8 cellular contexts compared by ENCODE assay signal in the genomic region with DNA sequence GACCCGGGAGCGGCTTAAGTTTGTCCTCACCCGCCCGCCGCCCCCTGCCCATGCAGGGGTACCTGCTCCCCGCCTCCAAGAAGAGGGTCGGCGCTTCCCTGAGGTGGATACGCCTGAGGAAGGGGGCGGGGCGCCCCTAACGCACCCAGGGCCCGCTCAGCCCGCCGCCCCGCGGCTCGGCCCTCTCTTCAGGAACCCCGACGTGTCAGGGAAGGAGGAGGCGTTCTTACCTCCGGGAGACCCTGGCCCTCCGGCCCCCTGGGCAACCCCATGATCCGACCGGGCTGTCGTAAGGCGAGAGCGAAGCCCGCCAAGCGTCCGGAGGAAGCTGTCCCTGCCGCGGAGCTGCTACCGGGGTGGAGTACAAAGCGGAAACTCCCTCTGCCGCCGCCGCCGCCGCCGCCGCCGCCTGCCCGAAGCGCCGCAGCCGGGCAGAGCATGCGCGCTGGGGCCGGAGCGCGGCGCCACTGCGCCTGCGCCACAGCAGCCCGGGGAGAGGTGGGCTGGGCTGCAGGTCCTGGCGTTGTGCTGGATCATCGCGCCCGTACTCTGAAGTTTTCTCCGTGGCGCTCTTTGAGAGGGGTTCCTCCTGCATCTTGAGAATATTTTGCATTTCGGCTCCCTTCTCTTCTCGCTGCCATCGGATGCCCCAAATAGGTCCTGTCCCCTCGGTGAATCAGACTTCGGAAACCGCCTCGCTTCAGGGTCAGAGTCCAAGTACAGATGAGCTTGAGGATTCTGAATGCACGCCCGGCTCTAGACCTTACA. TPM values are rescaled to one million over a fixed set of nuclear protein-coding genes. Genes with fewer than 3 reads are reported as not detected.
A peak's percentile ranks its signal among the peaks of the same experiment; 100 is the strongest.
DNase-seq lines count a peak whose midpoint lies in the region; ATAC-seq, FAIRE-seq and TF ChIP-seq lines count a peak whose summit lies in the region.

A gene with protein sequence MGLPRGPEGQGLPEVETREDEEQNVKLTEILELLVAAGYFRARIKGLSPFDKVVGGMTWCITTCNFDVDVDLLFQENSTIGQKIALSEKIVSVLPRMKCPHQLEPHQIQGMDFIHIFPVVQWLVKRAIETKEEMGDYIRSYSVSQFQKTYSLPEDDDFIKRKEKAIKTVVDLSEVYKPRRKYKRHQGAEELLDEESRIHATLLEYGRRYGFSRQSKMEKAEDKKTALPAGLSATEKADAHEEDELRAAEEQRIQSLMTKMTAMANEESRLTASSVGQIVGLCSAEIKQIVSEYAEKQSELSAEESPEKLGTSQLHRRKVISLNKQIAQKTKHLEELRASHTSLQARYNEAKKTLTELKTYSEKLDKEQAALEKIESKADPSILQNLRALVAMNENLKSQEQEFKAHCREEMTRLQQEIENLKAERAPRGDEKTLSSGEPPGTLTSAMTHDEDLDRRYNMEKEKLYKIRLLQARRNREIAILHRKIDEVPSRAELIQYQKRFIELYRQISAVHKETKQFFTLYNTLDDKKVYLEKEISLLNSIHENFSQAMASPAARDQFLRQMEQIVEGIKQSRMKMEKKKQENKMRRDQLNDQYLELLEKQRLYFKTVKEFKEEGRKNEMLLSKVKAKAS (minus strand): TSS at position 347 of the 768 bp plus-strand sequence. CDS start 75 bp downstream, at position 272.

- H3K36me3 Mint-ChIP-seq in dendritic cell treated with granulocyte-macrophage colony-stimulating factor and Interleukin-4, amounts not matched to agents 40 ng/mL and 50 ng/mL, for 4 days (ENCODE audit: low read depth) = peaks cover 33% of the 10 kb centered on the region

- H2AFZ ChIP-seq in HepG2 (ENCODE audit: low read length) = peak within 1 kb of the TSS; percentile 85

- peaks cover 2 to 9% (median 5%) of the 10 kb centered on the region in 11 experiments; a peak in 13 of 22 replicates for H3K36me3 ChIP-seq in BLaER1 treated with 17β-estradiol and CSF1 and Interleukin-3, amounts not matched to agents 10 nM and 100 nM
- peaks cover under 1 to 1% of the 10 kb centered on the region in 2 experiments; a peak in 2 of 5 replicates for H3K36me3 ChIP-seq in HepG2 (replicated peaks in 1 of 2; ENCODE audit: control insufficient read depth in 1 of 2, insufficient read depth in 2 of 2, low read length in 2 of 2)

- in situ Hi-C loops in HepG2 (cut with HindIII; ENCODE audit: extremely low pct_ligation_motif_present, low pct_unique_long_range_greater_than_20kb) = no loop called here

- H3K79me2 ChIP-seq in HepG2 (ENCODE audit: insufficient read depth, low read length) = peaks cover 45% of the 10 kb centered on the region

- H4K20me1 ChIP-seq in BLaER1 treated with 17β-estradiol and CSF1 and Interleukin-3, amounts not matched to agents 10 nM and 100 nM = peaks cover 36 to 47% (median 44%) of the 10 kb centered on the region in 11 experiments; a peak in 20 of 22 replicates
- peaks cover 25% of the 10 kb centered on the region for H4K20me1 ChIP-seq in HepG2 (ENCODE audit: insufficient read depth, low read length)

- peak within 1 kb of the TSS; percentile 72 to 90 (median 84) for H3K27ac ChIP-seq in BLaER1 treated with 17β-estradiol and CSF1 and Interleukin-3, amounts not matched to agents 10 nM and 100 nM
- H3K27ac ChIP-seq in HepG2 (ENCODE audit: extremely low read length, insufficient read depth, low read length) = peak within 1 kb of the TSS; percentile 75

- CTCF ChIA-PET in HepG2 (lab: Yijun Ruan, JAX; ENCODE audit: low intra/inter-chr PET ratio, low total read pairs) = interaction anchor here (0.8 kb wide), 1 partner anchor 11 kb away, joined by 3 read pairs; no protein-coding TSS in a partner anchor

- 0 out of 2 replicates have a peak, but pooled peaks have one; percentile 1 for TF ChIP-seq CTCF in HepG2 (CRISPR knock-in tag; IDR thresholded peaks at IDR 0.05)

- H3K4me3 Mint-ChIP-seq in dendritic cell treated with granulocyte-macrophage colony-stimulating factor and Interleukin-4, amounts not matched to agents 40 ng/mL and 50 ng/mL, for 4 days = peak within 1 kb of the TSS; percentile 91

- peaks cover 23 to 80% (median 27%) of the 10 kb centered on the region in 10 experiments for H3K4me1 ChIP-seq in BLaER1 treated with 17β-estradiol and CSF1 and Interleukin-3, amounts not matched to agents 10 nM and 100 nM
- peaks cover 29% of the 10 kb centered on the region for H3K4me1 ChIP-seq in HepG2 (ENCODE audit: insufficient read depth, low read length)

- peak; percentile 4; the same call in 1 of the 2 replicates for TF ChIP-seq RAD21 in HepG2 (CRISPR knock-in tag; IDR thresholded peaks at IDR 0.05)

- H3K27me3 Mint-ChIP-seq in dendritic cell treated with granulocyte-macrophage colony-stimulating factor and Interleukin-4, amounts not matched to agents 40 ng/mL and 50 ng/mL, for 4 days = no peaks in the 10 kb centered on the region

- H3K4me1 Mint-ChIP-seq in dendritic cell treated with granulocyte-macrophage colony-stimulating factor and Interleukin-4, amounts not matched to agents 40 ng/mL and 50 ng/mL, for 4 days (ENCODE audit: low read depth) = peaks cover 72% of the 10 kb centered on the region

- peaks cover 16% of the 10 kb centered on the region for H3K9me3 Mint-ChIP-seq in dendritic cell treated with granulocyte-macrophage colony-stimulating factor and Interleukin-4, amounts not matched to agents 40 ng/mL and 50 ng/mL, for 4 days

- POLR2A ChIA-PET in HepG2 (lab: Yijun Ruan, JAX) = interaction anchor here (0.9 to 1.4 kb wide), 6 partner anchors 9 to 199 kb away, joined by 4 to 11 read pairs (median 6); a partner anchor contains a TSS

- H3K27me3 ChIP-seq in BLaER1 treated with 17β-estradiol and CSF1 and Interleukin-3, amounts not matched to agents 10 nM and 100 nM = no peaks in the 10 kb centered on the region
- H3K27me3 ChIP-seq in HepG2 (ENCODE audit: control insufficient read depth in 1 of 2, insufficient read depth in 2 of 2, low read length in 2 of 2) = no peaks in the 10 kb centered on the region; a peak in 1 of 5 replicates

- peak; percentile 36 for FAIRE-seq in HepG2 (lab: Jason Lieb, UNC)

- WGBS in HepG2 (ENCODE audit: low lambda C conversion rate) = 0% methylated on average over 21 of the region's 71 CpGs

- intact Hi-C loops in dendritic cell treated with granulocyte-macrophage colony-stimulating factor and Interleukin-4, amounts not matched to agents 40 ng/mL and 50 ng/mL, for 4 days (cut with micrococcal nuclease) = loop anchor here (2.0 kb wide), 1 partner anchor 19 kb away; no protein-coding TSS in a partner anchor
- intact Hi-C loops in HepG2 (cut with micrococcal nuclease; ENCODE audit: unreplicated experiment) = loop anchor here (1.0 kb wide), 1 partner anchor 11 kb away; no protein-coding TSS in a partner anchor

- peak within 1 kb of the TSS; percentile 93 to 100 (median 96) for H3K4me2 ChIP-seq in BLaER1 treated with 17β-estradiol and CSF1 and Interleukin-3, amounts not matched to agents 10 nM and 100 nM
- H3K4me2 ChIP-seq in HepG2 (ENCODE audit: low read depth, low read length) = peak within 1 kb of the TSS; percentile 81

- H3K27ac Mint-ChIP-seq in dendritic cell treated with granulocyte-macrophage colony-stimulating factor and Interleukin-4, amounts not matched to agents 40 ng/mL and 50 ng/mL, for 4 days = peak within 1 kb of the TSS; percentile 93

- DNase-seq in NCI-H748 (lab: John Stamatoyannopoulos, UW; ENCODE audit: unreplicated experiment) (peak; percentile 75), HepG2 (ENCODE audit: low spot score) (peak; percentile 72)
- peak; percentile 70 to 78 for DNase-seq in activated CD4-positive, alpha-beta T cell treated with anti-CD3 and anti-CD28 coated beads, Interleukin-2, amount 50 U/mL, for 24 hours (ENCODE audit: low read depth in 1 of 2, low spot score in 1 of 2)
- peak; percentile 76 to 85 for DNase-seq in stimulated activated CD4-positive, alpha-beta T cell treated with anti-CD3 and anti-CD28 coated beads, Interleukin-2, amount 100 ng/mL, for 48 hours

- peak; percentile 72 to 95 for TF ChIP-seq POLR2A in HepG2 (IDR thresholded peaks at IDR 0.05; ENCODE audit: insufficient read depth in 1 of 2, low read depth in 2 of 2, low read length in 2 of 2)

- peak within 1 kb of the TSS; percentile 80 to 100 (median 98) for H3K4me3 ChIP-seq in BLaER1 treated with 17β-estradiol and CSF1 and Interleukin-3, amounts not matched to agents 10 nM and 100 nM
- H3K4me3 ChIP-seq in HepG2 (replicated peaks in 1 of 3; ENCODE audit: insufficient read depth in 1 of 3, low read depth in 2 of 3, low read length in 3 of 3) = peak within 1 kb of the TSS; percentile 73 to 99 (median 96)

- BruUV-seq in HepG2 (replicated peaks; lab: Mats Ljungman, UMichigan) = no TSS peak

- H3K9ac ChIP-seq in BLaER1 treated with 17β-estradiol and CSF1 and Interleukin-3, amounts not matched to agents 10 nM and 100 nM = peak within 1 kb of the TSS; percentile 83 to 96 (median 90)
- H3K9ac ChIP-seq in HepG2 (ENCODE audit: insufficient read depth, low read depth, low read length) = peak within 1 kb of the TSS; percentile 88

- ATAC-seq in GM19324 (IDR thresholded peaks at IDR 0.05; ENCODE audit: low FRiP score, unreplicated experiment) = peak; percentile 92
- peak; percentile 89 for ATAC-seq in HG03460 (IDR thresholded peaks at IDR 0.05; ENCODE audit: unreplicated experiment)
- ATAC-seq in HepG2 = peak; percentile 90

- TF ChIP-seq EP300 in HepG2 (IDR thresholded peaks at IDR 0.05; ENCODE audit: low read depth in 2 of 2, low read length in 2 of 2) (peak in 1 of 2 experiments; percentile 15; a peak in 1 of 4 replicates), HepG2 (CRISPR knock-in tag; IDR thresholded peaks at IDR 0.05; ENCODE audit: borderline replicate concordance) (no peak)

- no peaks in the 10 kb centered on the region for H3K9me3 ChIP-seq in BLaER1 treated with 17β-estradiol and CSF1 and Interleukin-3, amounts not matched to agents 10 nM and 100 nM (replicated peaks in 1 of 11)
- H3K9me3 ChIP-seq in HepG2 (ENCODE audit: low read length) = no peaks in the 10 kb centered on the region

RNA-seq across cellular contexts. Expression of the gene that starts here (rescaled TPM):
- 28.7 and 37.2 TPM in 2 replicates for total RNA-seq in HepG2 (2016; rRNA removed; fragmentation: Illumina TruSeq; extraction: Trizol)
- total RNA-seq in HepG2 (2016; cell fraction: cytosol; rRNA removed; fragmentation: Illumina TruSeq; extraction: Trizol; ENCODE audit: low read depth) = 4.8 and 7.0 TPM in 2 replicates
- total RNA-seq in HepG2 (2016; cell fraction: insoluble cytoplasmic fraction; rRNA removed; fragmentation: Illumina TruSeq; extraction: Trizol) = 29.0 and 39.3 TPM in 2 replicates
- 8.2 and 11.3 TPM in 2 replicates for total RNA-seq in HepG2 (2016; cell fraction: membrane; rRNA removed; fragmentation: Illumina TruSeq; extraction: Trizol)
- total RNA-seq in HepG2 (2016; cell fraction: nucleus; rRNA removed; fragmentation: Illumina TruSeq; extraction: Trizol) = 89.0 and 99.4 TPM in 2 replicates
- 53.2 and 58.5 TPM in 2 replicates for polyA plus RNA-seq in HepG2 (2011; rRNA removed)
- 11.3 and 14.8 TPM in 2 replicates for polyA plus RNA-seq in HepG2 (2011; cell fraction: cytosol; rRNA removed)
- polyA plus RNA-seq in HepG2 (2011; cell fraction: nucleus; rRNA removed) = 273 and 279 TPM in 2 replicates
- polyA plus RNA-seq in HepG2 (2012) = 43.0 and 43.1 TPM in 2 replicates
- 1.2 and 1.5 TPM in 2 replicates for polyA plus RNA-seq in HepG2 (2016; cell fraction: cytosol; fragmentation: Illumina TruSeq; extraction: Trizol; ENCODE audit: low read depth)
- polyA plus RNA-seq in HepG2 (2016; cell fraction: insoluble cytoplasmic fraction; fragmentation: Illumina TruSeq; extraction: Trizol; ENCODE audit: low read depth) = 18.5 and 21.6 TPM in 2 replicates
- polyA plus RNA-seq in HepG2 (2016; cell fraction: membrane; fragmentation: Illumina TruSeq; extraction: Trizol; ENCODE audit: low read depth) = 2.5 and 3.4 TPM in 2 replicates
- 177 and 193 TPM in 2 replicates for polyA plus RNA-seq in HepG2 (2016; cell fraction: nucleus; fragmentation: Illumina TruSeq; extraction: Trizol; ENCODE audit: insufficient read depth, low read depth)
- polyA minus RNA-seq in HepG2 (2011; rRNA and poly(A)+ RNA removed; ENCODE audit: low replicate concordance) = 12.3 and 25.2 TPM in 2 replicates
- 11.3 and 12.0 TPM in 2 replicates for polyA minus RNA-seq in HepG2 (2011; cell fraction: cytosol; rRNA and poly(A)+ RNA removed)
- 141 and 162 TPM in 2 replicates for polyA minus RNA-seq in HepG2 (2011; cell fraction: nucleus; rRNA and poly(A)+ RNA removed)

Comparison
In these comparisons a context has a peak if more than half of its experiments do, and no peak if none do; other contexts are left out.
1. Peak in every context shown above with its lines: DNase-seq, ATAC-seq, H3K4me3 ChIP-seq and H3K27ac ChIP-seq.